ENCODE assay signal across 8 cellular contexts in the genomic region with DNA sequence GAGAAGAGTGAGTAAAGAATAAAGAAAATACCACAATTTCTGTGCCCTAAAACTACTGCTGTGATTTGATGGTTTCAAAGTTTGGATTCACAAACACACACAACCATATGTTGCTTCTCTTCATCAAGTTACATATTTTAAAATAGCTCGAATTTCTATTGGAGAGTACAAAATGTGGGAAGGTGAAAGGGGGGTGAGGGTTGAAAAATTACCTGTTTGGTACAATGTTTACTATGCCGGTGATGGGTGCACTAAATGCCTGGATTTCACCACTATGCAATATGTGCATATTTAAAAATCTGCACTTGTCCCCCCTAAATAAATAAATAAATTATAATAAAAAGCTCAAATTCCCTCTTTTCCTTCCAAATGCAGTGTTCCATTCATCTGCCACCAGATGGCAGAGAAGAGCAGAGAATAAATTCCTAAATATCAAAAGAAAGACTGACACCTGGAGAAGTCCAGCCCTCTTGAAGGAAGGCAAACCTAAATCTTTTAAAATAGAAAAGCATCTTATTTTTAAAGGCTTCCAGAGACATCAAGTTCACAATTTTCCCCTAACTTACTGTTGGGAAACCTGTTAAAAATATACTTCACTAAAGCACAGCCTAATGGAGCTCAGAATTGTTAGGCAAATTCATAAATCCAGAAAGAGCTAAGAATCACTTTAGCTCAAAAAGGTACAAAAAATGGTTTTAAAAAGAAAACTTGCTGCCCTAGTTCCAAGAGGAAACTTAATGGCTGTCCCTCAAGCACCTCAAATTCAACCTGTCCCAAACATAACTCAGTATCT. TPM values are rescaled to one million over a fixed set of nuclear protein-coding genes. Genes with fewer than 3 reads are reported as not detected.
DNase-seq lines count a peak whose midpoint lies in the region; ATAC-seq and TF ChIP-seq lines count a peak whose summit lies in the region.

No MANE protein-coding gene starts in this region.

- no peak overlapping the region for H3K27ac ChIP-seq in brain microvascular endothelial cell
- H3K27ac ChIP-seq in liver (ENCODE audit: low read depth in 1 of 2, low read length in 2 of 2), result no peak overlapping the region

- no peak for ATAC-seq in HG02885 (IDR thresholded peaks at IDR 0.05; ENCODE audit: poor library complexity, unreplicated experiment)
- no peak for ATAC-seq in HG02852 (IDR thresholded peaks at IDR 0.05; ENCODE audit: unreplicated experiment)

- no peaks in the 10 kb centered on the region for H3K36me3 ChIP-seq in brain microvascular endothelial cell (replicated peaks)
- H3K36me3 ChIP-seq in liver (ENCODE audit: control insufficient read depth in 4 of 4, insufficient read depth in 3 of 4, low read depth in 1 of 4, low read length in 3 of 4), result no peaks in the 10 kb centered on the region

- WGBS in liver, result 47% methylated on average over 2 of the region's 2 CpGs

- no peaks in the 10 kb centered on the region for H3K9me3 ChIP-seq in liver (ENCODE audit: control insufficient read depth in 4 of 4, low read length in 3 of 4)

- no peaks in the 10 kb centered on the region for H3K27me3 ChIP-seq in brain microvascular endothelial cell (replicated peaks)
- H3K27me3 ChIP-seq in liver (ENCODE audit: control insufficient read depth in 4 of 4, insufficient read depth in 4 of 4, low read length in 3 of 4), result no peaks in the 10 kb centered on the region

- in situ Hi-C loops in brain microvascular endothelial cell (cut with HindIII; ENCODE audit: low pct_ligation_motif_present, low sequenced_read_pairs), result no loop called here

- H3K9ac ChIP-seq in liver (ENCODE audit: low read depth in 1 of 2, low read length in 2 of 2), result no peak overlapping the region

- H3K4me3 ChIP-seq in brain microvascular endothelial cell (ENCODE audit: low read depth, low read length), result no peak overlapping the region
- H3K4me3 ChIP-seq in liver (ENCODE audit: low read depth in 1 of 3, low read length in 3 of 3), result no peak overlapping the region

- TF ChIP-seq CTCF in brain microvascular endothelial cell (IDR thresholded peaks at IDR 0.05; ENCODE audit: low read depth, low read length, missing control alignments) (peak; percentile 71), liver (IDR thresholded peaks at IDR 0.05; ENCODE audit: low read depth, low read length, missing input control) (peak; percentile 76)

- DNase-seq in NCI-H82 (lab: John Stamatoyannopoulos, UW) (peak; percentile 62), NCI-H82 treated with DMSO at 0.1 percent for 48 hours (lab: John Stamatoyannopoulos, UW; ENCODE audit: unreplicated experiment) (no peak), NCI-H2171 (lab: John Stamatoyannopoulos, UW) (peak; percentile 15), brain microvascular endothelial cell (no peak), GM19240 (ENCODE audit: insufficient read length, low spot score) (no peak)

- no peaks in the 10 kb centered on the region for H3K4me1 ChIP-seq in liver (ENCODE audit: control insufficient read depth in 4 of 4, insufficient read depth in 4 of 4, low read length in 3 of 4)

- peak; percentile 85 to 88 for TF ChIP-seq RAD21 in liver (IDR thresholded peaks at IDR 0.05)

TF ChIP-seq in liver, 16 proteins besides CTCF, POLR2A, EP300 and RAD21:
- TF ChIP-seq EGR1 (IDR thresholded peaks at IDR 0.05; ENCODE audit: low read depth in 2 of 2), result no peak
- TF ChIP-seq, protein P1, sequence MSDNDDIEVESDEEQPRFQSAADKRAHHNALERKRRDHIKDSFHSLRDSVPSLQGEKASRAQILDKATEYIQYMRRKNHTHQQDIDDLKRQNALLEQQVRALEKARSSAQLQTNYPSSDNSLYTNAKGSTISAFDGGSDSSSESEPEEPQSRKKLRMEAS (IDR thresholded peaks at IDR 0.05), result no peak
- no peak for TF ChIP-seq FOXA1 (IDR thresholded peaks at IDR 0.05)
- no peak for TF ChIP-seq SP1 (IDR thresholded peaks at IDR 0.05)
- TF ChIP-seq FOXA2 (IDR thresholded peaks at IDR 0.05), result no peak
- TF ChIP-seq, protein P2, sequence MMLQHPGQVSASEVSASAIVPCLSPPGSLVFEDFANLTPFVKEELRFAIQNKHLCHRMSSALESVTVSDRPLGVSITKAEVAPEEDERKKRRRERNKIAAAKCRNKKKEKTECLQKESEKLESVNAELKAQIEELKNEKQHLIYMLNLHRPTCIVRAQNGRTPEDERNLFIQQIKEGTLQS (IDR thresholded peaks at IDR 0.05), result no peak

RNA-seq across cellular contexts. Expression of a gene that starts 24.8 kb away (rescaled TPM):
- 10 to 100 TPM in 1 of 2 donors, 1 to 10 TPM in 1; 4.9 to 12.9 TPM for total RNA-seq in liver
- polyA plus RNA-seq in liver, result 10 to 100 TPM in 1 of 2 donors, 1 to 10 TPM in 1; 1.8 to 10.2 TPM

RNA-seq across cellular contexts. Expression of a gene that starts 43.1 kb away (rescaled TPM):
- total RNA-seq in liver, result 1 to 10 TPM; 5.0 to 8.8 TPM
- polyA plus RNA-seq in liver, result 1 to 10 TPM in 1 of 2 donors, under 1 TPM in 1; 0.91 to 2.3 TPM

Comparison
In these comparisons a context has a peak if more than half of its experiments do, and no peak if none do; other contexts are left out.
1. DNase-seq: peak in NCI-H82 (single experiment) and NCI-H2171 (single experiment); none in NCI-H82 treated with DMSO at 0.1 percent for 48 hours (single experiment), brain microvascular endothelial cell (single experiment) and GM19240 (single experiment).